ENCODE assay signal across 17 cellular contexts in genomic region chr11:10694481-10695239, GRCh38. TPM values are rescaled to one million over a fixed set of nuclear protein-coding genes. Genes with fewer than 3 reads are reported as not detected.
DNase-seq lines count a peak whose midpoint lies in the region; ATAC-seq, FAIRE-seq and TF ChIP-seq lines count a peak whose summit lies in the region.
"Had no signal": no experiment of that assay in that cellular context is flagged by ENCODE, and none has a peak within 500 bp of the region (broad histone marks: within the 10 kb centered on the region; RNA-seq: fewer than 3 reads in every experiment).

No MANE protein-coding gene starts in this region.

- H3K9me3 ChIP-seq in Peyer's patch (no peaks in the 10 kb centered on the region), prostate gland (no peaks in the 10 kb centered on the region), pancreas (no peaks in the 10 kb centered on the region)
- H3K9me3 ChIP-seq: heart right ventricle, neutrophil had no signal

- H3K36me3 Mint-ChIP-seq in naive thymus-derived CD8-positive, alpha-beta T cell, result peaks cover 0 to 6% (median 0%) of the 10 kb centered on the region in 3 donors

- H3K36me3 ChIP-seq in Peyer's patch (no peaks in the 10 kb centered on the region), prostate gland (no peaks in the 10 kb centered on the region), pancreas (no peaks in the 10 kb centered on the region)
- H3K36me3 ChIP-seq: BLaER1, heart right ventricle, neutrophil had no signal

- H3K27me3 ChIP-seq in Peyer's patch (no peaks in the 10 kb centered on the region), prostate gland (replicated peaks; ENCODE audit: insufficient read depth) (no peaks in the 10 kb centered on the region), pancreas (no peaks in the 10 kb centered on the region)
- H3K27me3 ChIP-seq: BLaER1 had no signal

- H3K27ac ChIP-seq in Peyer's patch (peak overlapping the region; percentile 17 to 89 (median 66)), prostate gland (peak overlapping the region; percentile 74 to 80), pancreas (no peak overlapping the region)
- H3K27ac ChIP-seq: BLaER1, neutrophil had no signal

- no peak for FAIRE-seq in pancreas (lab: Jason Lieb, UNC)

- H3K4me1 ChIP-seq in Peyer's patch (no peaks in the 10 kb centered on the region), prostate gland (replicated peaks) (no peaks in the 10 kb centered on the region), pancreas (no peaks in the 10 kb centered on the region)

- WGBS in prostate gland, result 81% methylated on average over 4 of the region's 4 CpGs
- WGBS in pancreas, 2 donors, result 73 to 76% methylated on average over 4 of the region's 4 CpGs

- DNase-seq in AG10803 (ENCODE audit: low read depth) (peak; percentile 71), Peyer's patch (no peak), fibroblast of gingiva (ENCODE audit: low read depth) (peak; percentile 28), prostate gland (ENCODE audit: low spot score) (no peak), NCI-H1930 (lab: John Stamatoyannopoulos, UW) (no peak), pancreas (no peak)
- DNase-seq in naive thymus-derived CD8-positive, alpha-beta T cell, result no peak
- DNase-seq: activated T-cell treated with anti-CD3 and anti-CD28 coated beads, Interleukin-2, amount 50 U/mL, for 1 hour; NCI-H1092 treated with DMSO at 0.1 percent for 48 hours; NCI-H446 treated with DMSO at 0.1 percent for 48 hours; PC-3; stimulated activated CD4-positive, alpha-beta T cell treated with anti-CD3 and anti-CD28 coated beads, Interleukin-12 subunit alpha, Interleukin-12 subunit beta, amount 100 ng/mL, for 4 hours had no signal

- POLR2A ChIA-PET in naive thymus-derived CD8-positive, alpha-beta T cell (lab: Charles Lee), result no interaction called here

- peaks cover 0 to 7% (median 0%) of the 10 kb centered on the region in 4 donors for H3K4me1 Mint-ChIP-seq in naive thymus-derived CD8-positive, alpha-beta T cell

- H3K4me3 ChIP-seq in AG10803 (ENCODE audit: low read length) (no peak overlapping the region), Peyer's patch (no peak overlapping the region), prostate gland (no peak overlapping the region), pancreas (no peak overlapping the region)
- H3K4me3 ChIP-seq: BLaER1 had no signal

- no peak; the same call in 1 of the 2 replicates for TF ChIP-seq CTCF in AG10803 (conservative IDR thresholded peaks at IDR 0.05; ENCODE audit: low read length)
- no peak for TF ChIP-seq CTCF in Peyer's patch (IDR thresholded peaks at IDR 0.05)
- TF ChIP-seq CTCF in prostate gland (IDR thresholded peaks at IDR 0.05), result no peak
- TF ChIP-seq CTCF in pancreas (IDR thresholded peaks at IDR 0.05), result no peak

- peaks cover 5 to 20% (median 8%) of the 10 kb centered on the region in 5 donors for H3K27me3 Mint-ChIP-seq in naive thymus-derived CD8-positive, alpha-beta T cell

- no peak for ATAC-seq in HG02970 (IDR thresholded peaks at IDR 0.05; ENCODE audit: low FRiP score, unreplicated experiment)
- ATAC-seq in pancreas, result no peak
- no peak for ATAC-seq in naive thymus-derived CD8-positive, alpha-beta T cell
- ATAC-seq: PC-3 had no signal

- H3K9me3 Mint-ChIP-seq in naive thymus-derived CD8-positive, alpha-beta T cell, result peaks cover 0 to 5% (median 0%) of the 10 kb centered on the region in 9 donors

- intact Hi-C loops in prostate gland (cut with DNase I), result loop anchor here (5.0 kb wide), 2 partner anchors 33 to 37 kb away; no protein-coding TSS in a partner anchor
- intact Hi-C loops in pancreas (cut with DNase I), result no loop called here

- no peak for TF ChIP-seq POLR2A in Peyer's patch (IDR thresholded peaks at IDR 0.05)
- TF ChIP-seq POLR2A in prostate gland (IDR thresholded peaks at IDR 0.05), result no peak

- no peak overlapping the region for H3K4me3 Mint-ChIP-seq in naive thymus-derived CD8-positive, alpha-beta T cell

- H3K27ac Mint-ChIP-seq in naive thymus-derived CD8-positive, alpha-beta T cell, result no peak overlapping the region

RNA-seq across cellular contexts. Expression of gene IRAG1, which starts 1.1 kb away (rescaled TPM):
- total RNA-seq in Peyer's patch (10 to 100 TPM in 2 of 4 donors, 1 to 10 TPM in 2; 4.2 to 44.6 (median 11.8) TPM), prostate gland (10 to 100 TPM; 14.7 to 43.6 TPM), pancreas (1 to 10 TPM in 5 of 6 donors, under 1 TPM in 1; 0.59 to 5.7 (median 2.0) TPM)
- polyA plus RNA-seq in pancreas, result 1 to 10 TPM; 1.7 to 2.3 TPM
- not detected for total RNA-seq in naive thymus-derived CD8-positive, alpha-beta T cell
- not detected for polyA plus RNA-seq in naive thymus-derived CD8-positive, alpha-beta T cell
- total RNA-seq: PC-3; T-helper 1 cell treated with Interleukin-12 subunit alpha and Interleukin-12 subunit beta and Interleukin-4 antibody, amounts not matched to agents 30 ng/mL and 1 ng/mL, for 36 hours had no signal

RNA-seq across cellular contexts. Expression of gene CTR9, which starts 56.4 kb away (rescaled TPM):
- total RNA-seq in Peyer's patch, result 10 to 100 TPM; 15.0 to 31.0 (median 22.4) TPM
- 10 to 100 TPM; 23.6 to 28.3 TPM for total RNA-seq in prostate gland
- 10 to 100 TPM in 5 of 6 donors, 1 to 10 TPM in 1; 7.7 to 15.8 (median 13.2) TPM for total RNA-seq in pancreas
- polyA plus RNA-seq in pancreas, result 10 to 100 TPM in 1 of 2 donors, 1 to 10 TPM in 1; 6.8 to 12.2 TPM
- 10 to 100 TPM; 58.2 to 66.4 TPM for total RNA-seq in naive thymus-derived CD8-positive, alpha-beta T cell
- polyA plus RNA-seq in naive thymus-derived CD8-positive, alpha-beta T cell, result 10 to 100 TPM; 53.2 to 66.8 (median 53.7) TPM

Comparison
In these comparisons a context has a peak if more than half of its experiments do, and no peak if none do; other contexts are left out.
1. DNase-seq: peak in AG10803 (single experiment) and fibroblast of gingiva (single experiment); none in Peyer's patch (0 of 3), prostate gland (single experiment), NCI-H1930 (0 of 2), pancreas (0 of 6) and naive thymus-derived CD8-positive, alpha-beta T cell (0 of 10).
2. H3K27ac ChIP-seq: peak in Peyer's patch (4 of 4) and prostate gland (2 of 2); none in pancreas (0 of 4).